ENCODE assay signal across 25 cellular contexts in the genomic region with DNA sequence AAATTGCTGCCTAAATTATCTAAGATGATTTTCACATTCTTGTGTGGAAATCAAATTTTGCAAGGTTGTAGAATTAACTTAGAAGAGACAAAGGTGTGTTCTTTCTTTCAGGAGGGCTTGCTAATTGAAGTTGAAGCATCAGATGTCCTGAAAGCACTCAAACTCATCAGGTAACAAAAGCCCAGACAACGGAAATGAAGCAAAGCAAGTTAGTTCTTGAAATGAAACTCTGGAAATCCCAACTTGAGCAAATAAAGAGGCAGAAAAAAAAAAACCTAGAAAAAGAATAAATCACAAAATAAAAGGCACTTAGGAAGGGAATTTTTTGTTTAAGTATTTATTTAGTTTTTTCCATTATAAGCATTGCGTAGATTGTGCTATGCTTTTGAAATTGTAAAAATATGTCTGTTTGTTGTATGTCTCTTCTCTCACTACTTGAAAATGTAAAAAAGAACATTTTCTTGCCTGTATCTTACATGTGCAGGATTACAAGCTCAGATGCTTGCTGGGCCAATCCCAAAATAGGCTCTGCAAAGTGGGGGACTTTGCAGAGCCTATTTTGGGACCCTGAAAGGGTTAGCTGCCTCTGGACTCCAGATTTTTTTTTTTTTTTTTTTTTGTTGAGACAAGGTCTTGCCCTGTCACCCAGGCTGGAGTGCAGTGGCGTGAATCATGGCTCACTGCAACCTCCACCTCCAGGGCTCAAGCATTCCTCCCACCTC. TPM values are rescaled to one million over a fixed set of nuclear protein-coding genes. Genes with fewer than 3 reads are reported as not detected.
DNase-seq lines count a peak whose midpoint lies in the region; ATAC-seq, FAIRE-seq and TF ChIP-seq lines count a peak whose summit lies in the region.
"Had no signal": no experiment of that assay in that cellular context is flagged by ENCODE, and none has a peak within 500 bp of the region (broad histone marks: within the 10 kb centered on the region; RNA-seq: fewer than 3 reads in every experiment).

No MANE protein-coding gene starts in this region.

- H3K4me3 Mint-ChIP-seq in T-helper 1 cell treated with Interleukin-12 subunit alpha and Interleukin-12 subunit beta and Interleukin-4 antibody, amounts not matched to agents 30 μg/mL and 1 μg/mL, for 36 hours: no peak overlapping the region
- H3K4me3 Mint-ChIP-seq: CD14-positive monocyte; CD8-positive, alpha-beta memory T cell; GM23338; H9 had no signal

- H3K27ac Mint-ChIP-seq in T-helper 1 cell treated with Interleukin-12 subunit alpha and Interleukin-12 subunit beta and Interleukin-4 antibody, amounts not matched to agents 30 μg/mL and 1 μg/mL, for 36 hours: peak overlapping the region; percentile 8
- H3K27ac Mint-ChIP-seq: CD14-positive monocyte, GM23338, H9 had no signal

- H3K4me1 Mint-ChIP-seq in T-helper 1 cell treated with Interleukin-12 subunit alpha and Interleukin-12 subunit beta and Interleukin-4 antibody, amounts not matched to agents 30 μg/mL and 1 μg/mL, for 36 hours (ENCODE audit: low read depth): peaks cover 6% of the 10 kb centered on the region
- H3K4me1 Mint-ChIP-seq: CD14-positive monocyte; CD8-positive, alpha-beta memory T cell had no signal

- no peak for TF ChIP-seq POLR2A in GM12892 (IDR thresholded peaks at IDR 0.05; ENCODE audit: low read depth, low read length)

- no peaks in the 10 kb centered on the region for H3K36me3 Mint-ChIP-seq in T-helper 1 cell treated with Interleukin-12 subunit alpha and Interleukin-12 subunit beta and Interleukin-4 antibody, amounts not matched to agents 30 μg/mL and 1 μg/mL, for 36 hours (ENCODE audit: low read depth)
- H3K36me3 Mint-ChIP-seq: CD14-positive monocyte had no signal

- peak; percentile 30 for FAIRE-seq in GM12892 (lab: Jason Lieb, UNC)
- FAIRE-seq: RCC 7860 had no signal

- H3K9me3 Mint-ChIP-seq in T-helper 1 cell treated with Interleukin-12 subunit alpha and Interleukin-12 subunit beta and Interleukin-4 antibody, amounts not matched to agents 30 μg/mL and 1 μg/mL, for 36 hours: no peaks in the 10 kb centered on the region
- H3K9me3 Mint-ChIP-seq: CD8-positive, alpha-beta memory T cell; GM23338; H9 had no signal

- ATAC-seq in HG02870 (IDR thresholded peaks at IDR 0.05; ENCODE audit: unreplicated experiment) (peak; percentile 44), GM18907 (IDR thresholded peaks at IDR 0.05; ENCODE audit: unreplicated experiment) (no peak)
- ATAC-seq: GM23338 had no signal

- H3K27me3 Mint-ChIP-seq in T-helper 1 cell treated with Interleukin-12 subunit alpha and Interleukin-12 subunit beta and Interleukin-4 antibody, amounts not matched to agents 30 μg/mL and 1 μg/mL, for 36 hours (ENCODE audit: low read depth): peaks cover 7% of the 10 kb centered on the region

- DNase-seq in GM12892 (ENCODE audit: insufficient read length) (no peak), NCI-H2171 treated with DMSO at 0.1 percent for 48 hours (lab: John Stamatoyannopoulos, UW) (no peak), SIG-M5 (lab: John Stamatoyannopoulos, UW) (no peak), Ammon's horn (ENCODE audit: low spot score) (no peak)
- DNase-seq: BE2C; CD8-positive, alpha-beta memory T cell; DMS 273 treated with DMSO at 0.1 percent for 48 hours; DMS79; EL; GDM1; H9; IMR-90; KG1; MG63; NCI-H2029; NCI-H2171; NCI-H524; NCI-H748 treated with DMSO at 0.1 percent for 48 hours; SJCRH30 had no signal

RNA-seq across cellular contexts. Expression of a gene that starts 46.7 kb away (rescaled TPM):
- polyA plus RNA-seq in GM12892 (2012; ENCODE audit: missing spikeins): 17.1 TPM
